ENCODE assay signal across 19 cellular contexts in the genomic region with DNA sequence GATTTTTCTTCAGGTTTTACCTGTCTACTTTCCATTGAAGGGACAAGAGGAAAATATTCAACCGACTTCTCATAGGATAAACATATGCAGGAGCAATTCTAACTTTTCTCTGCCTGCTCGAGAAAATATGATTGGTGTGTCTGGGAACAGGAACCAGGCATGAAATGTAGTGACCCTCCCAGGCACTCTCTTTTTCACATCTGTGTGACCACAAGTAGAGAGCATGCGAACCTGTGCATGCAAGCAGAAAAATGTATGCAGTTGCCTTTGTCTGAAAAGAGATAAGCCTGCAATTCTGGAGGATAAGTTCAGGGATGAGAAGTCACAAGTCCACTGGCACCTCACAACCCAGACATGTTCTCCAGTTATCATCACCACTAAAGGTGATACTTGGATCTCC.
DNase-seq lines count a peak whose midpoint lies in the region; ATAC-seq and TF ChIP-seq lines count a peak whose summit lies in the region.
"Had no signal": no experiment of that assay in that cellular context is flagged by ENCODE, and none has a peak within 500 bp of the region (broad histone marks: within the 10 kb centered on the region; RNA-seq: fewer than 3 reads in every experiment).

No MANE protein-coding gene starts in this region.

- 0 out of 2 replicates have a peak overlapping the region, but pooled peaks have one; percentile 1 for H2AFZ ChIP-seq in Loucy (ENCODE audit: low read length)
- H2AFZ ChIP-seq in mesenchymal stem cell (ENCODE audit: low read depth, low read length), result no peak overlapping the region

- H4K20me1 ChIP-seq in Loucy (ENCODE audit: insufficient read depth, low read length, poor library complexity, severe bottlenecking), result no peaks in the 10 kb centered on the region

- H3K27ac ChIP-seq in coronary artery, result no peak overlapping the region
- no peak overlapping the region for H3K27ac ChIP-seq in mesenchymal stem cell (ENCODE audit: low read length, poor library complexity, severe bottlenecking)
- H3K27ac ChIP-seq: 22Rv1, A549, C4-2B, KMS-11 had no signal

- H2BK12ac ChIP-seq in mesenchymal stem cell (ENCODE audit: low read length in 2 of 2), result no peak overlapping the region

- H2BK15ac ChIP-seq in mesenchymal stem cell (ENCODE audit: low read depth, poor library complexity, severe bottlenecking), result no peak overlapping the region

- H3K79me1 ChIP-seq in mesenchymal stem cell (replicated peaks; ENCODE audit: low read length, poor library complexity, severe bottlenecking), result no peaks in the 10 kb centered on the region

- H3K9me3 ChIP-seq in Loucy (ENCODE audit: insufficient read depth, low read depth, low read length) (no peaks in the 10 kb centered on the region), mesenchymal stem cell (ENCODE audit: control insufficient read depth, low read length) (no peaks in the 10 kb centered on the region)
- H3K9me3 ChIP-seq: A549, Caco-2 had no signal

- H3K4ac ChIP-seq in mesenchymal stem cell (ENCODE audit: low read depth in 1 of 2, low read length in 2 of 2), result no peak overlapping the region

- WGBS in mesenchymal stem cell, result 90% methylated on average over 2 of the region's 3 CpGs

- no peak overlapping the region for H2BK5ac ChIP-seq in mesenchymal stem cell (ENCODE audit: low read depth, low read length, poor library complexity, severe bottlenecking)

- DNase-seq in GM10266 (ENCODE audit: extremely low spot score) (peak; percentile 5), coronary artery (ENCODE audit: low spot score) (no peak), DMS 273 (lab: John Stamatoyannopoulos, UW; ENCODE audit: unreplicated experiment) (no peak), mesenchymal stem cell (no peak)
- DNase-seq: AML-193; Caco-2; CD4-positive, alpha-beta T cell; DMS153; DMS79; GDM1; H9 had no signal

- ATAC-seq in GM18858 (IDR thresholded peaks at IDR 0.05; ENCODE audit: unreplicated experiment) (peak; percentile 50), HG02798 (IDR thresholded peaks at IDR 0.05; ENCODE audit: poor library complexity, unreplicated experiment) (peak; percentile 56), HG03469 (IDR thresholded peaks at IDR 0.05; ENCODE audit: unreplicated experiment) (no peak)
- ATAC-seq: A549 had no signal

- no peaks in the 10 kb centered on the region for H3K9me2 ChIP-seq in Loucy (replicated peaks; ENCODE audit: low read depth, low read length)

- H4K91ac ChIP-seq in mesenchymal stem cell (ENCODE audit: low read length), result no peak overlapping the region

- no peak overlapping the region for H4K8ac ChIP-seq in mesenchymal stem cell (ENCODE audit: low read length)

- H2BK120ac ChIP-seq in mesenchymal stem cell (ENCODE audit: low read depth, low read length), result no peak overlapping the region

- H3K4me1 ChIP-seq in Loucy (ENCODE audit: insufficient read depth, low read length, poor library complexity, severe bottlenecking) (no peaks in the 10 kb centered on the region), mesenchymal stem cell (ENCODE audit: control insufficient read depth, insufficient read depth, low read depth, low read length) (no peaks in the 10 kb centered on the region)
- H3K4me1 ChIP-seq: A549, Caco-2 had no signal

- no peak overlapping the region for H3K14ac ChIP-seq in mesenchymal stem cell (ENCODE audit: low read length in 2 of 2)

- no peaks in the 10 kb centered on the region for H3K79me2 ChIP-seq in Loucy (ENCODE audit: insufficient read depth, low read length)

- H2AK5ac ChIP-seq in mesenchymal stem cell (ENCODE audit: low read length, severe bottlenecking), result no peak overlapping the region

- H3K23ac ChIP-seq in mesenchymal stem cell (ENCODE audit: low read length in 2 of 2), result no peak overlapping the region

- H3K18ac ChIP-seq in mesenchymal stem cell (ENCODE audit: low read depth in 1 of 2, low read length in 2 of 2), result no peak overlapping the region

- no peaks in the 10 kb centered on the region for H3K36me3 ChIP-seq in Loucy (ENCODE audit: insufficient read depth, low read length)
- H3K36me3 ChIP-seq in mesenchymal stem cell (ENCODE audit: control insufficient read depth in 1 of 2, insufficient read depth in 2 of 2, low read depth in 1 of 2, low read length in 2 of 2), result no peaks in the 10 kb centered on the region

- H3F3A ChIP-seq in Loucy (ENCODE audit: low read depth), result no peaks in the 10 kb centered on the region

- H3K4me3 ChIP-seq in Loucy (ENCODE audit: low read length, poor library complexity, severe bottlenecking) (no peak overlapping the region), coronary artery (no peak overlapping the region), mesenchymal stem cell (ENCODE audit: insufficient read depth in 1 of 2, low read depth in 1 of 2, low read length in 2 of 2) (no peak overlapping the region)
- H3K4me3 ChIP-seq: A549 had no signal

- H3K4me2 ChIP-seq in Loucy (ENCODE audit: low read depth, low read length, poor library complexity, severe bottlenecking) (no peak overlapping the region), mesenchymal stem cell (ENCODE audit: low read length, poor library complexity, severe bottlenecking) (no peak overlapping the region)
- H3K4me2 ChIP-seq: A549, KMS-11 had no signal

- TF ChIP-seq CTCF in GM10266 (IDR thresholded peaks at IDR 0.05; ENCODE audit: control insufficient read depth, insufficient read depth, low read depth, missing control alignments), result no peak
- TF ChIP-seq CTCF in Loucy (conservative IDR thresholded peaks at IDR 0.05; ENCODE audit: low read length), result no peak
- TF ChIP-seq CTCF in coronary artery (IDR thresholded peaks at IDR 0.05), result no peak

- H3K9ac ChIP-seq in Loucy (ENCODE audit: low read depth, low read length, poor library complexity, severe bottlenecking), result no peak overlapping the region
- H3K9ac ChIP-seq in mesenchymal stem cell (ENCODE audit: low read length), result no peak overlapping the region
- H3K9ac ChIP-seq: KMS-11 had no signal

- H3K27me3 ChIP-seq in Loucy (ENCODE audit: insufficient read depth, low read length, poor library complexity, severe bottlenecking), result no peaks in the 10 kb centered on the region
- no peaks in the 10 kb centered on the region for H3K27me3 ChIP-seq in mesenchymal stem cell (ENCODE audit: control insufficient read depth in 1 of 2, insufficient read depth in 1 of 2, low read length in 2 of 2)
